11 cellular contexts compared by ENCODE assay signal in genomic region chr9:96555567-96556386, GRCh38.
DNase-seq lines count a peak whose midpoint lies in the region; ATAC-seq and TF ChIP-seq lines count a peak whose summit lies in the region.
"Had no signal": no experiment of that assay in that cellular context is flagged by ENCODE, and none has a peak within 500 bp of the region (broad histone marks: within the 10 kb centered on the region; RNA-seq: fewer than 3 reads in every experiment).

No MANE protein-coding gene starts in this region.

- TF ChIP-seq POLR2A in vagina (IDR thresholded peaks at IDR 0.05), result no peak

- H2BK12ac ChIP-seq in mesenchymal stem cell (ENCODE audit: low read length in 2 of 2), result peak overlapping the region in 1 of 2 experiments; percentile 6

- H3K9ac ChIP-seq in mesenchymal stem cell (ENCODE audit: low read length), result peak overlapping the region; percentile 76

- H3K79me1 ChIP-seq in mesenchymal stem cell (replicated peaks; ENCODE audit: low read length, poor library complexity, severe bottlenecking), result peaks cover 13% of the 10 kb centered on the region

- no peak overlapping the region for H2BK120ac ChIP-seq in mesenchymal stem cell (ENCODE audit: low read depth, low read length)

- peaks cover 8% of the 10 kb centered on the region for H3K27me3 Mint-ChIP-seq in activated CD4-positive, alpha-beta T cell treated with anti-CD3 and anti-CD28 coated beads, Interleukin-2, amount 10 ng/mL, durations not matched to agents 24 days and 14 days

- no peaks in the 10 kb centered on the region for H3K9me3 Mint-ChIP-seq in activated CD4-positive, alpha-beta T cell treated with anti-CD3 and anti-CD28 coated beads, Interleukin-2, amount 10 ng/mL, durations not matched to agents 24 days and 14 days

- no peak overlapping the region for H3K4ac ChIP-seq in mesenchymal stem cell (ENCODE audit: low read depth in 1 of 2, low read length in 2 of 2)

- H3K36me3 ChIP-seq in cardiac muscle cell, result peaks cover 6% of the 10 kb centered on the region
- peaks cover 4 to 48% of the 10 kb centered on the region in 2 experiments for H3K36me3 ChIP-seq in mesenchymal stem cell (ENCODE audit: control insufficient read depth in 1 of 2, insufficient read depth in 2 of 2, low read depth in 1 of 2, low read length in 2 of 2)
- no peaks in the 10 kb centered on the region for H3K36me3 ChIP-seq in vagina

- intact Hi-C loops in cardiac septum (cut with DNase I), result loop anchor here (5.0 kb wide), 2 partner anchors 68 to 138 kb away; partner anchors contain the start of gene ZNF367
- intact Hi-C loops in vagina (cut with DNase I), result no loop called here
- intact Hi-C loops in activated CD4-positive, alpha-beta T cell treated with anti-CD3 and anti-CD28 coated beads, Interleukin-2, amount 10 ng/mL, durations not matched to agents 24 days and 14 days (cut with micrococcal nuclease), result no loop called here

- no peak overlapping the region for H2AK5ac ChIP-seq in mesenchymal stem cell (ENCODE audit: low read length, severe bottlenecking)

- peak; percentile 15 to 43 for DNase-seq in cardiac muscle cell (ENCODE audit: low read depth in 1 of 2, low spot score in 1 of 2)
- DNase-seq in cardiac septum (ENCODE audit: low spot score), result no peak
- peak; percentile 85 for DNase-seq in mesenchymal stem cell
- DNase-seq in vagina (ENCODE audit: extremely low spot score in 2 of 2), result no peak
- no peak for DNase-seq in activated CD4-positive, alpha-beta T cell treated with anti-CD3 and anti-CD28 coated beads, Interleukin-2, amount 10 ng/mL, durations not matched to agents 24 days and 14 days
- DNase-seq: activated CD4-positive, alpha-beta T cell treated with anti-CD3 and anti-CD28 coated beads for 48 hours; NCI-H1930; RPMI8226 had no signal

- 78% methylated on average over 11 of the region's 11 CpGs for WGBS in mesenchymal stem cell

- no peaks in the 10 kb centered on the region for H3K36me3 Mint-ChIP-seq in activated CD4-positive, alpha-beta T cell treated with anti-CD3 and anti-CD28 coated beads, Interleukin-2, amount 10 ng/mL, durations not matched to agents 24 days and 14 days (ENCODE audit: low read depth)

- H3K4me1 Mint-ChIP-seq in activated CD4-positive, alpha-beta T cell treated with anti-CD3 and anti-CD28 coated beads, Interleukin-2, amount 10 ng/mL, durations not matched to agents 24 days and 14 days, result peaks cover 13% of the 10 kb centered on the region

- H3K27me3 ChIP-seq in cardiac muscle cell (no peaks in the 10 kb centered on the region), mesenchymal stem cell (ENCODE audit: control insufficient read depth in 1 of 2, insufficient read depth in 1 of 2, low read length in 2 of 2) (no peaks in the 10 kb centered on the region), vagina (no peaks in the 10 kb centered on the region)

- H3K27ac ChIP-seq in cardiac muscle cell (peak overlapping the region; percentile 54), cingulate gyrus (ENCODE audit: low read depth, low read length) (peak overlapping the region; percentile 56), mesenchymal stem cell (ENCODE audit: low read length, poor library complexity, severe bottlenecking) (no peak overlapping the region), vagina (peak overlapping the region; percentile 57)

- H3K27ac Mint-ChIP-seq in activated CD4-positive, alpha-beta T cell treated with anti-CD3 and anti-CD28 coated beads, Interleukin-2, amount 10 ng/mL, durations not matched to agents 24 days and 14 days, result no peak overlapping the region

- no peak overlapping the region for H3K18ac ChIP-seq in mesenchymal stem cell (ENCODE audit: low read depth in 1 of 2, low read length in 2 of 2)

- ATAC-seq in GM19035 (IDR thresholded peaks at IDR 0.05; ENCODE audit: unreplicated experiment) (no peak), HG02852 (IDR thresholded peaks at IDR 0.05; ENCODE audit: unreplicated experiment) (no peak)

- H3K9me3 ChIP-seq in cardiac muscle cell (ENCODE audit: low read depth), result no peaks in the 10 kb centered on the region
- no peaks in the 10 kb centered on the region for H3K9me3 ChIP-seq in mesenchymal stem cell (ENCODE audit: control insufficient read depth, low read length)
- no peaks in the 10 kb centered on the region for H3K9me3 ChIP-seq in vagina

- H2BK15ac ChIP-seq in mesenchymal stem cell (ENCODE audit: low read depth, poor library complexity, severe bottlenecking), result no peak overlapping the region

- no peak overlapping the region for H3K4me2 ChIP-seq in mesenchymal stem cell (ENCODE audit: low read length, poor library complexity, severe bottlenecking)

- no peak overlapping the region for H3K14ac ChIP-seq in mesenchymal stem cell (ENCODE audit: low read length in 2 of 2)

- TF ChIP-seq CTCF in cardiac muscle cell (IDR thresholded peaks at IDR 0.05; ENCODE audit: low read depth, low read length), result no peak
- TF ChIP-seq CTCF in vagina (IDR thresholded peaks at IDR 0.05), result no peak

- peaks cover 26% of the 10 kb centered on the region for H3K4me1 ChIP-seq in cardiac muscle cell (ENCODE audit: low read depth)
- peaks cover 9% of the 10 kb centered on the region for H3K4me1 ChIP-seq in mesenchymal stem cell (ENCODE audit: control insufficient read depth, insufficient read depth, low read depth, low read length)
- H3K4me1 ChIP-seq in vagina, result no peaks in the 10 kb centered on the region

- no peak overlapping the region for H2BK5ac ChIP-seq in mesenchymal stem cell (ENCODE audit: low read depth, low read length, poor library complexity, severe bottlenecking)

- no peak overlapping the region for H2AFZ ChIP-seq in mesenchymal stem cell (ENCODE audit: low read depth, low read length)

- H3K4me3 Mint-ChIP-seq in activated CD4-positive, alpha-beta T cell treated with anti-CD3 and anti-CD28 coated beads, Interleukin-2, amount 10 ng/mL, durations not matched to agents 24 days and 14 days, result no peak overlapping the region

- H3K4me3 ChIP-seq in cardiac muscle cell (no peak overlapping the region), mesenchymal stem cell (ENCODE audit: insufficient read depth in 1 of 2, low read depth in 1 of 2, low read length in 2 of 2) (peak overlapping the region in 1 of 2 experiments; percentile 17), vagina (no peak overlapping the region)

- no peak overlapping the region for H3K23ac ChIP-seq in mesenchymal stem cell (ENCODE audit: low read length in 2 of 2)

- H4K91ac ChIP-seq in mesenchymal stem cell (ENCODE audit: low read length), result no peak overlapping the region

- H4K8ac ChIP-seq in mesenchymal stem cell (ENCODE audit: low read length), result no peak overlapping the region

Comparison
In these comparisons a context has a peak if more than half of its experiments do, and no peak if none do; other contexts are left out.
1. DNase-seq: peak in cardiac muscle cell (2 of 2) and mesenchymal stem cell (single experiment); none in cardiac septum (single experiment), vagina (0 of 2) and activated CD4-positive, alpha-beta T cell treated with anti-CD3 and anti-CD28 coated beads, Interleukin-2, amount 10 ng/mL, durations not matched to agents 24 days and 14 days (single experiment).